1 cellular context compared by ENCODE assay signal in the genomic region with DNA sequence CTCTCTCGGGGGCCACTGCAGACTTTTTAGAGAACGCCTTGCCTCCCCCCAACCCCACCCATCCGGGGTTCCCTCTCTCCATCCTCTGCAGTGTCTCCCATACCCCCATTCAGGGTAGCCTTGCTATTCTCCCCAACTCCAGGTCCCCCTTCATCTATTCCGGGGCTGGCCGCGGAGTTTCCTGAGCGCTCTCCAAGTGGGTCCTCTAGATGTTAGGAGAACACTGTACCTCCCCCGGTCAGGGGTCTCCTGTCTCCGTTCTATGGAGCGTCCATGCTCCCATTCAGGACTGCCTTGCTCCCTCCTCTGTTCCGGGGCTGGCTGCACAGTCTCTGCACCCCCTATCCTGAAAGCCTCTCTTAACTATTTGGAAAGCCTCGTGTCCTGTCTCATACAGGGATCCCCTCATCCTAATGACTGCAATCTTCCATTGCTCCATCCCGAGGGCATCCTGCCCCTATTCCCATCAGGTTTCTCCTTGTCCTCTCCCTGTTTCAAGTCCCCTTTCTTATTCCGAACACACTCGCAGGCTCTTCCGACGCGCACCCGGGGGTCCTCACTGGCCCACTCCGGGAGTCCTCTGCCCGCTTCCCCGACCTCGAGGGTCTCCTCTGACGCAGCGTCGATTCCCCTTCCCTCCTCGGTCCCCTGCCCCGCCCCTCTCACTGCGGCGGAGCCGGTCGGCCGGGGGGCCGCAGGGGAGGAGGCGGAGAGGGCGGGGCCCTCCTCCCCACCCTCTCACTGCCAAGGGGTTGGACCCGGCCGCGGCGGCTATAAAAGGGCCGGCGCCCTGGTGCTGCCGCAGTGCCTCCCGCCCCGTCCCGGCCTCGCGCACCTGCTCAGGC.
TF ChIP-seq lines count a peak whose summit lies in the region.

A gene with protein sequence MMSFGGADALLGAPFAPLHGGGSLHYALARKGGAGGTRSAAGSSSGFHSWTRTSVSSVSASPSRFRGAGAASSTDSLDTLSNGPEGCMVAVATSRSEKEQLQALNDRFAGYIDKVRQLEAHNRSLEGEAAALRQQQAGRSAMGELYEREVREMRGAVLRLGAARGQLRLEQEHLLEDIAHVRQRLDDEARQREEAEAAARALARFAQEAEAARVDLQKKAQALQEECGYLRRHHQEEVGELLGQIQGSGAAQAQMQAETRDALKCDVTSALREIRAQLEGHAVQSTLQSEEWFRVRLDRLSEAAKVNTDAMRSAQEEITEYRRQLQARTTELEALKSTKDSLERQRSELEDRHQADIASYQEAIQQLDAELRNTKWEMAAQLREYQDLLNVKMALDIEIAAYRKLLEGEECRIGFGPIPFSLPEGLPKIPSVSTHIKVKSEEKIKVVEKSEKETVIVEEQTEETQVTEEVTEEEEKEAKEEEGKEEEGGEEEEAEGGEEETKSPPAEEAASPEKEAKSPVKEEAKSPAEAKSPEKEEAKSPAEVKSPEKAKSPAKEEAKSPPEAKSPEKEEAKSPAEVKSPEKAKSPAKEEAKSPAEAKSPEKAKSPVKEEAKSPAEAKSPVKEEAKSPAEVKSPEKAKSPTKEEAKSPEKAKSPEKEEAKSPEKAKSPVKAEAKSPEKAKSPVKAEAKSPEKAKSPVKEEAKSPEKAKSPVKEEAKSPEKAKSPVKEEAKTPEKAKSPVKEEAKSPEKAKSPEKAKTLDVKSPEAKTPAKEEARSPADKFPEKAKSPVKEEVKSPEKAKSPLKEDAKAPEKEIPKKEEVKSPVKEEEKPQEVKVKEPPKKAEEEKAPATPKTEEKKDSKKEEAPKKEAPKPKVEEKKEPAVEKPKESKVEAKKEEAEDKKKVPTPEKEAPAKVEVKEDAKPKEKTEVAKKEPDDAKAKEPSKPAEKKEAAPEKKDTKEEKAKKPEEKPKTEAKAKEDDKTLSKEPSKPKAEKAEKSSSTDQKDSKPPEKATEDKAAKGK (plus strand): TSS at position 802 of the 845 bp plus-strand sequence. CDS start 45 bp downstream, outside the sequence.

TF ChIP-seq in SK-N-SH, 30 proteins besides CTCF, POLR2A, EP300 and RAD21 (continued from another document):
- TF ChIP-seq, protein P1, sequence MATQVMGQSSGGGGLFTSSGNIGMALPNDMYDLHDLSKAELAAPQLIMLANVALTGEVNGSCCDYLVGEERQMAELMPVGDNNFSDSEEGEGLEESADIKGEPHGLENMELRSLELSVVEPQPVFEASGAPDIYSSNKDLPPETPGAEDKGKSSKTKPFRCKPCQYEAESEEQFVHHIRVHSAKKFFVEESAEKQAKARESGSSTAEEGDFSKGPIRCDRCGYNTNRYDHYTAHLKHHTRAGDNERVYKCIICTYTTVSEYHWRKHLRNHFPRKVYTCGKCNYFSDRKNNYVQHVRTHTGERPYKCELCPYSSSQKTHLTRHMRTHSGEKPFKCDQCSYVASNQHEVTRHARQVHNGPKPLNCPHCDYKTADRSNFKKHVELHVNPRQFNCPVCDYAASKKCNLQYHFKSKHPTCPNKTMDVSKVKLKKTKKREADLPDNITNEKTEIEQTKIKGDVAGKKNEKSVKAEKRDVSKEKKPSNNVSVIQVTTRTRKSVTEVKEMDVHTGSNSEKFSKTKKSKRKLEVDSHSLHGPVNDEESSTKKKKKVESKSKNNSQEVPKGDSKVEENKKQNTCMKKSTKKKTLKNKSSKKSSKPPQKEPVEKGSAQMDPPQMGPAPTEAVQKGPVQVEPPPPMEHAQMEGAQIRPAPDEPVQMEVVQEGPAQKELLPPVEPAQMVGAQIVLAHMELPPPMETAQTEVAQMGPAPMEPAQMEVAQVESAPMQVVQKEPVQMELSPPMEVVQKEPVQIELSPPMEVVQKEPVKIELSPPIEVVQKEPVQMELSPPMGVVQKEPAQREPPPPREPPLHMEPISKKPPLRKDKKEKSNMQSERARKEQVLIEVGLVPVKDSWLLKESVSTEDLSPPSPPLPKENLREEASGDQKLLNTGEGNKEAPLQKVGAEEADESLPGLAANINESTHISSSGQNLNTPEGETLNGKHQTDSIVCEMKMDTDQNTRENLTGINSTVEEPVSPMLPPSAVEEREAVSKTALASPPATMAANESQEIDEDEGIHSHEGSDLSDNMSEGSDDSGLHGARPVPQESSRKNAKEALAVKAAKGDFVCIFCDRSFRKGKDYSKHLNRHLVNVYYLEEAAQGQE (IDR thresholded peaks at IDR 0.05; ENCODE audit: low read depth, low read length) = no peak
- no peak for TF ChIP-seq RXRA (IDR thresholded peaks at IDR 0.05; ENCODE audit: borderline replicate concordance, low read depth)
- TF ChIP-seq TAF1 (IDR thresholded peaks at IDR 0.05; ENCODE audit: borderline replicate concordance, low read depth, low read length) = no peak
- no peak for TF ChIP-seq RCOR1 (IDR thresholded peaks at IDR 0.05; ENCODE audit: low read length)
- TF ChIP-seq SMC3 (IDR thresholded peaks at IDR 0.05; ENCODE audit: low read depth, low read length) = no peak
- no peak for TF ChIP-seq FOXM1 (IDR thresholded peaks at IDR 0.05; ENCODE audit: low read depth)
- no peak for TF ChIP-seq NRF1 (IDR thresholded peaks at IDR 0.05; ENCODE audit: low read depth, low read length)
